ENCODE assay signal across 8 cellular contexts in genomic region chr1:29123871-29124365, GRCh38. TPM values are rescaled to one million over a fixed set of nuclear protein-coding genes. Genes with fewer than 3 reads are reported as not detected.
DNase-seq lines count a peak whose midpoint lies in the region; ATAC-seq and TF ChIP-seq lines count a peak whose summit lies in the region.

Gene TMEM200B (minus strand): TSS chr1:29123903. CDS start chr1:29121828, 2,075 bp downstream.

- DNase-seq in SK-N-MC (ENCODE audit: low read depth, low spot score) (no peak), fibroblast of mammary gland (ENCODE audit: low read depth) (no peak), osteoblast (ENCODE audit: insufficient read length, low spot score, missing footprints) (no peak), GOT3 (lab: John Stamatoyannopoulos, UW) (no peak), NK-92 (lab: John Stamatoyannopoulos, UW; ENCODE audit: unreplicated experiment) (no peak), NCI-H748 (lab: John Stamatoyannopoulos, UW; ENCODE audit: unreplicated experiment) (no peak)

- H3K4me2 ChIP-seq in DOHH2 (ENCODE audit: low read length) (peak within 1 kb of the TSS; percentile 69), osteoblast (ENCODE audit: insufficient read depth, low read length) (peak within 1 kb of the TSS; percentile 86)

- H3K9me3 ChIP-seq in DOHH2 (ENCODE audit: control insufficient read depth, insufficient read depth, low read length) (no peaks in the 10 kb centered on the region), SK-N-MC (ENCODE audit: low read depth, low read length) (no peaks in the 10 kb centered on the region), osteoblast (ENCODE audit: low read depth, low read length) (no peaks in the 10 kb centered on the region)

- peak within 1 kb of the TSS; percentile 73 for H3K9ac ChIP-seq in SK-N-MC (ENCODE audit: insufficient read length)

- peak within 1 kb of the TSS; percentile 68 for H3K4me3 ChIP-seq in DOHH2 (ENCODE audit: low read length)
- H3K4me3 ChIP-seq in SK-N-MC = peak within 1 kb of the TSS; percentile 87
- H3K4me3 ChIP-seq in fibroblast of mammary gland (ENCODE audit: control insufficient read depth, low read depth, low read length) = peak within 1 kb of the TSS; percentile 62
- H3K4me3 ChIP-seq in osteoblast (ENCODE audit: insufficient read depth, low read length) = peak within 1 kb of the TSS; percentile 81

- H3K27ac ChIP-seq in DOHH2 (ENCODE audit: low read depth, low read length) = no peak within 1 kb of the TSS
- peak within 1 kb of the TSS; percentile 31; the same call in 1 of the 2 replicates for H3K27ac ChIP-seq in SK-N-MC
- peak within 1 kb of the TSS; percentile 77 for H3K27ac ChIP-seq in osteoblast (ENCODE audit: low read depth, low read length)

- H3K4me1 ChIP-seq in DOHH2 (ENCODE audit: control insufficient read depth, low read length) (peaks cover 12% of the 10 kb centered on the region), osteoblast (ENCODE audit: insufficient read depth, low read length) (peaks cover 12% of the 10 kb centered on the region)

- no peak for TF ChIP-seq CTCF in DOHH2 (IDR thresholded peaks at IDR 0.05; ENCODE audit: low read depth, low read length, poor library complexity, severe bottlenecking)
- TF ChIP-seq CTCF in fibroblast of mammary gland (conservative IDR thresholded peaks at IDR 0.05; ENCODE audit: control insufficient read depth, insufficient read depth, low read depth, low read length) = no peak
- no peak for TF ChIP-seq CTCF in osteoblast (IDR thresholded peaks at IDR 0.05; ENCODE audit: extremely low read depth, low read depth, low read length)

- peaks cover 6% of the 10 kb centered on the region; the same call in 1 of the 2 replicates for H3F3A ChIP-seq in DOHH2 (ENCODE audit: control insufficient read depth, insufficient read depth)

- H3K79me2 ChIP-seq in DOHH2 (ENCODE audit: control insufficient read depth, low read length) = no peaks in the 10 kb centered on the region
- no peaks in the 10 kb centered on the region for H3K79me2 ChIP-seq in osteoblast (ENCODE audit: insufficient read depth, low read length)

- ATAC-seq in GM21367 (IDR thresholded peaks at IDR 0.05; ENCODE audit: unreplicated experiment) = no peak

- 0 out of 2 replicates have a peak, but pooled peaks cover 5% of the 10 kb centered on the region for H4K20me1 ChIP-seq in DOHH2 (ENCODE audit: control insufficient read depth, insufficient read depth, low read depth, low read length)
- peaks cover 10% of the 10 kb centered on the region for H4K20me1 ChIP-seq in osteoblast (ENCODE audit: insufficient read depth, low read length)

- H3K27me3 ChIP-seq in DOHH2 (ENCODE audit: control insufficient read depth, low read length) (peaks cover 48% of the 10 kb centered on the region), osteoblast (ENCODE audit: insufficient read depth, low read length) (no peaks in the 10 kb centered on the region)

- peak within 1 kb of the TSS; percentile 89 for H2AFZ ChIP-seq in osteoblast (ENCODE audit: low read length)

- H3K36me3 ChIP-seq in DOHH2 (ENCODE audit: control insufficient read depth, low read length) (no peaks in the 10 kb centered on the region), SK-N-MC (ENCODE audit: insufficient read depth, low read length) (peaks cover 2% of the 10 kb centered on the region; the same call in 1 of the 2 replicates), osteoblast (ENCODE audit: insufficient read depth, low read length) (no peaks in the 10 kb centered on the region)

- H3K9me2 ChIP-seq in DOHH2 (replicated peaks; ENCODE audit: control insufficient read depth, low read length) = no peaks in the 10 kb centered on the region

RNA-seq across cellular contexts. Expression of gene TMEM200B, which starts in this region (rescaled TPM):
- 9.4 and 10.6 TPM in 2 replicates for total RNA-seq in osteoblast
